Comparison of ENCODE assay signal across 16 cellular contexts in the genomic region with DNA sequence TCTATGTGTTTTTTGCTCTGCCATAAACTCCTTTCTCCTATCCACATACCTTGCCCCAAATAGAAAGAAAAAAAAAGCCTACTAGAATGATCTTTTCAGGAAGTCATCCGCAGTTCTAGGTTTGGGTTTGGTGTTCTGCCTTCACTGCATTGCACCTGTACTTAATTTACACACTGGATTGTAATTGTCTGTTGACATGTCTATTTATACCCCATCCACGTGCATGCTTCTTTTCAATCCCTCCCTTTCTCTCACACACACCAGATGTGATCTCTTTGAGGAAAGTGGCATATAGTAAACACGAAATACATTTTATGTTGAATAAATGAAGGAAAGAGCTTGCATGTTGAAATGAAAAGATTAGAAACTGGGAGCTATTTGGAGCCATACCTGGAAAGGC.
A peak's percentile ranks its signal among the peaks of the same experiment; 100 is the strongest.
DNase-seq lines count a peak whose midpoint lies in the region; ATAC-seq and TF ChIP-seq lines count a peak whose summit lies in the region.
"Had no signal": no experiment of that assay in that cellular context is flagged by ENCODE, and none has a peak within 500 bp of the region (broad histone marks: within the 10 kb centered on the region; RNA-seq: fewer than 3 reads in every experiment).

No MANE protein-coding gene starts in this region.

- POLR2A ChIA-PET in Caco-2 (lab: Charles Lee): no interaction called here

- DNase-seq in NCI-H2171 treated with DMSO at 0.1 percent for 48 hours (lab: John Stamatoyannopoulos, UW) (peak; percentile 21), NCI-H2171 (lab: John Stamatoyannopoulos, UW) (no peak), MM.1S (peak; percentile 11), NCI-H2081 treated with DMSO at 0.1 percent for 48 hours (lab: John Stamatoyannopoulos, UW) (peak; percentile 76), neural progenitor cell (ENCODE audit: low spot score) (no peak), Caco-2 (no peak)
- DNase-seq: DND-41, NCI-H187 treated with DMSO at 0.1 percent for 48 hours, NCI-H446 treated with DMSO at 0.1 percent for 48 hours, Peyer's patch had no signal

- no peak for TF ChIP-seq CTCF in MM.1S (IDR thresholded peaks at IDR 0.05; ENCODE audit: low read length)
- TF ChIP-seq CTCF in neural progenitor cell (IDR thresholded peaks at IDR 0.05): no peak
- no peak for TF ChIP-seq CTCF in Caco-2 (IDR thresholded peaks at IDR 0.05; ENCODE audit: insufficient read depth in 1 of 2, low read depth in 1 of 2, low read length in 1 of 2, severe bottlenecking in 1 of 2, unreplicated experiment in 1 of 2)

- H4K20me1 ChIP-seq in MM.1S (ENCODE audit: insufficient read depth, low read length) (no peaks in the 10 kb centered on the region), neural progenitor cell (ENCODE audit: low read depth) (no peaks in the 10 kb centered on the region)

- H3K27ac Mint-ChIP-seq in neural progenitor cell: no peak overlapping the region
- no peak overlapping the region for H3K27ac Mint-ChIP-seq in Caco-2 (ENCODE audit: unreplicated experiment)

- H3K9ac ChIP-seq in MM.1S (ENCODE audit: low read length) (no peak overlapping the region), neural progenitor cell (no peak overlapping the region)

- CTCF ChIA-PET in Caco-2 (lab: Charles Lee): no interaction called here

- H3K9me2 ChIP-seq in MM.1S (replicated peaks; ENCODE audit: insufficient read depth, low read length): no peaks in the 10 kb centered on the region

- H2AFZ ChIP-seq in MM.1S (ENCODE audit: low read length) (no peak overlapping the region), neural progenitor cell (replicated peaks) (peak overlapping the region; percentile 83)

- BruUV-seq in Caco-2 (replicated peaks; lab: Mats Ljungman, UMichigan): no TSS peak

- ATAC-seq in HG02970 (IDR thresholded peaks at IDR 0.05; ENCODE audit: low FRiP score, unreplicated experiment): no peak
- ATAC-seq: Right ventricle myocardium inferior had no signal

- H3K9me3 Mint-ChIP-seq in neural progenitor cell: no peaks in the 10 kb centered on the region
- no peaks in the 10 kb centered on the region for H3K9me3 Mint-ChIP-seq in Caco-2 (ENCODE audit: unreplicated experiment)

- H3K9me3 ChIP-seq in MM.1S (replicated peaks; ENCODE audit: insufficient read depth, low read length) (no peaks in the 10 kb centered on the region), neural progenitor cell (ENCODE audit: low read depth) (no peaks in the 10 kb centered on the region), Caco-2 (no peaks in the 10 kb centered on the region)
- H3K9me3 ChIP-seq: Peyer's patch had no signal

- no peaks in the 10 kb centered on the region for H3K27me3 ChIP-seq in MM.1S (replicated peaks; ENCODE audit: insufficient read depth, low read length)
- no peaks in the 10 kb centered on the region for H3K27me3 ChIP-seq in neural progenitor cell
- H3K27me3 ChIP-seq in Caco-2 (replicated peaks; ENCODE audit: control insufficient read depth, insufficient read depth, low read length): no peaks in the 10 kb centered on the region
- H3K27me3 ChIP-seq: Peyer's patch had no signal

- H3K4me2 ChIP-seq in MM.1S (ENCODE audit: low read depth, low read length): no peak overlapping the region; the same call in 1 of the 2 replicates
- no peak overlapping the region for H3K4me2 ChIP-seq in neural progenitor cell

- H3K4me3 ChIP-seq in MM.1S (ENCODE audit: low read length) (no peak overlapping the region), neural progenitor cell (no peak overlapping the region), Caco-2 (ENCODE audit: low read depth, low read length) (no peak overlapping the region)
- H3K4me3 ChIP-seq: HAP-1, Peyer's patch, SK-N-MC had no signal

- H3K79me2 ChIP-seq in MM.1S (ENCODE audit: low read length) (no peaks in the 10 kb centered on the region), neural progenitor cell (ENCODE audit: low read depth) (no peaks in the 10 kb centered on the region)

- no peaks in the 10 kb centered on the region for H3K36me3 Mint-ChIP-seq in neural progenitor cell
- no peaks in the 10 kb centered on the region for H3K36me3 Mint-ChIP-seq in Caco-2 (ENCODE audit: insufficient read depth, unreplicated experiment)
- H3K36me3 Mint-ChIP-seq: IgD-negative memory B cell had no signal

- H3F3A ChIP-seq in MM.1S (ENCODE audit: insufficient read depth, low read length): no peaks in the 10 kb centered on the region
- no peaks in the 10 kb centered on the region for H3F3A ChIP-seq in neural progenitor cell (ENCODE audit: low read depth)

- H3K4me1 ChIP-seq in MM.1S (ENCODE audit: low read length): peaks cover 15% of the 10 kb centered on the region
- no peaks in the 10 kb centered on the region for H3K4me1 ChIP-seq in neural progenitor cell
- H3K4me1 ChIP-seq in Caco-2: no peaks in the 10 kb centered on the region
- H3K4me1 ChIP-seq: HAP-1, Peyer's patch had no signal

- H3K36me3 ChIP-seq in MM.1S (replicated peaks; ENCODE audit: insufficient read depth, low read length): no peaks in the 10 kb centered on the region
- no peaks in the 10 kb centered on the region for H3K36me3 ChIP-seq in neural progenitor cell
- no peaks in the 10 kb centered on the region for H3K36me3 ChIP-seq in Caco-2 (ENCODE audit: control insufficient read depth, insufficient read depth, low read length)
- H3K36me3 ChIP-seq: HAP-1, Peyer's patch had no signal

- H3K4me1 Mint-ChIP-seq in neural progenitor cell: peaks cover 28% of the 10 kb centered on the region
- no peaks in the 10 kb centered on the region for H3K4me1 Mint-ChIP-seq in Caco-2 (ENCODE audit: low read depth, unreplicated experiment)

- H3K27me3 Mint-ChIP-seq in neural progenitor cell (ENCODE audit: insufficient read depth, low read depth): no peaks in the 10 kb centered on the region
- no peaks in the 10 kb centered on the region for H3K27me3 Mint-ChIP-seq in Caco-2 (ENCODE audit: insufficient read depth, unreplicated experiment)
- H3K27me3 Mint-ChIP-seq: IgD-negative memory B cell had no signal

- H3K4me3 Mint-ChIP-seq in neural progenitor cell: no peak overlapping the region
- no peak overlapping the region for H3K4me3 Mint-ChIP-seq in Caco-2 (ENCODE audit: unreplicated experiment)
- H3K4me3 Mint-ChIP-seq: IgD-negative memory B cell had no signal

- H3K27ac ChIP-seq in MM.1S (ENCODE audit: low read length) (no peak overlapping the region), neural progenitor cell (no peak overlapping the region)
- H3K27ac ChIP-seq: HL-60, Peyer's patch, SK-N-MC had no signal

- intact Hi-C loops in Caco-2 (cut with micrococcal nuclease; ENCODE audit: unreplicated experiment): no loop called here

Comparison
In these comparisons a context has a peak if more than half of its experiments do, and no peak if none do; other contexts are left out.
1. DNase-seq: peak in NCI-H2171 treated with DMSO at 0.1 percent for 48 hours (single experiment), MM.1S (single experiment) and NCI-H2081 treated with DMSO at 0.1 percent for 48 hours (single experiment); none in NCI-H2171 (single experiment), neural progenitor cell (single experiment) and Caco-2 (0 of 2).